In the genomic region with DNA sequence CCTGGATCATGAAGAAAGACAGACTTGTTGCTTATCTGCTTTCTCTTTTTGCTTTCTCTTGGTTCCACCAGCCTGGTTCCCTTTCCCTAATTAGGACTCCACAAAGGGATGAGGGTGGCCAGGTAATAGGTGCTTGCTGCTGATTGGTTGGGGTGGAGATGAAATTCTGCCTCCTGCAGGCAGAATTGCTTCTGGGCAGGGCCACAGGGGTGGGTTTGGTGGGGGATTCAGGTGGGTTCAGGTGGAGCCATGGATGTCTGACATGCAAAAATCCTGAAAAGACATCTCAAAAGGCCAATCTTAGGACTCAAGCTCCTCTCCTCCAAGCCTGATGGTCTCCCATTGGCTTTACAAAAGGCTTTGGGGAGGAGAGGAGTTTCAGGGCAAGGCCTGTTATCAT, we compare ENCODE assay signal across 1 cellular context.
TF ChIP-seq lines count a peak whose summit lies in the region.

No MANE protein-coding gene starts in this region.

TF ChIP-seq in GM23338, 12 proteins besides CTCF, POLR2A, EP300 and RAD21 (continued from another document):
- TF ChIP-seq, protein P1, sequence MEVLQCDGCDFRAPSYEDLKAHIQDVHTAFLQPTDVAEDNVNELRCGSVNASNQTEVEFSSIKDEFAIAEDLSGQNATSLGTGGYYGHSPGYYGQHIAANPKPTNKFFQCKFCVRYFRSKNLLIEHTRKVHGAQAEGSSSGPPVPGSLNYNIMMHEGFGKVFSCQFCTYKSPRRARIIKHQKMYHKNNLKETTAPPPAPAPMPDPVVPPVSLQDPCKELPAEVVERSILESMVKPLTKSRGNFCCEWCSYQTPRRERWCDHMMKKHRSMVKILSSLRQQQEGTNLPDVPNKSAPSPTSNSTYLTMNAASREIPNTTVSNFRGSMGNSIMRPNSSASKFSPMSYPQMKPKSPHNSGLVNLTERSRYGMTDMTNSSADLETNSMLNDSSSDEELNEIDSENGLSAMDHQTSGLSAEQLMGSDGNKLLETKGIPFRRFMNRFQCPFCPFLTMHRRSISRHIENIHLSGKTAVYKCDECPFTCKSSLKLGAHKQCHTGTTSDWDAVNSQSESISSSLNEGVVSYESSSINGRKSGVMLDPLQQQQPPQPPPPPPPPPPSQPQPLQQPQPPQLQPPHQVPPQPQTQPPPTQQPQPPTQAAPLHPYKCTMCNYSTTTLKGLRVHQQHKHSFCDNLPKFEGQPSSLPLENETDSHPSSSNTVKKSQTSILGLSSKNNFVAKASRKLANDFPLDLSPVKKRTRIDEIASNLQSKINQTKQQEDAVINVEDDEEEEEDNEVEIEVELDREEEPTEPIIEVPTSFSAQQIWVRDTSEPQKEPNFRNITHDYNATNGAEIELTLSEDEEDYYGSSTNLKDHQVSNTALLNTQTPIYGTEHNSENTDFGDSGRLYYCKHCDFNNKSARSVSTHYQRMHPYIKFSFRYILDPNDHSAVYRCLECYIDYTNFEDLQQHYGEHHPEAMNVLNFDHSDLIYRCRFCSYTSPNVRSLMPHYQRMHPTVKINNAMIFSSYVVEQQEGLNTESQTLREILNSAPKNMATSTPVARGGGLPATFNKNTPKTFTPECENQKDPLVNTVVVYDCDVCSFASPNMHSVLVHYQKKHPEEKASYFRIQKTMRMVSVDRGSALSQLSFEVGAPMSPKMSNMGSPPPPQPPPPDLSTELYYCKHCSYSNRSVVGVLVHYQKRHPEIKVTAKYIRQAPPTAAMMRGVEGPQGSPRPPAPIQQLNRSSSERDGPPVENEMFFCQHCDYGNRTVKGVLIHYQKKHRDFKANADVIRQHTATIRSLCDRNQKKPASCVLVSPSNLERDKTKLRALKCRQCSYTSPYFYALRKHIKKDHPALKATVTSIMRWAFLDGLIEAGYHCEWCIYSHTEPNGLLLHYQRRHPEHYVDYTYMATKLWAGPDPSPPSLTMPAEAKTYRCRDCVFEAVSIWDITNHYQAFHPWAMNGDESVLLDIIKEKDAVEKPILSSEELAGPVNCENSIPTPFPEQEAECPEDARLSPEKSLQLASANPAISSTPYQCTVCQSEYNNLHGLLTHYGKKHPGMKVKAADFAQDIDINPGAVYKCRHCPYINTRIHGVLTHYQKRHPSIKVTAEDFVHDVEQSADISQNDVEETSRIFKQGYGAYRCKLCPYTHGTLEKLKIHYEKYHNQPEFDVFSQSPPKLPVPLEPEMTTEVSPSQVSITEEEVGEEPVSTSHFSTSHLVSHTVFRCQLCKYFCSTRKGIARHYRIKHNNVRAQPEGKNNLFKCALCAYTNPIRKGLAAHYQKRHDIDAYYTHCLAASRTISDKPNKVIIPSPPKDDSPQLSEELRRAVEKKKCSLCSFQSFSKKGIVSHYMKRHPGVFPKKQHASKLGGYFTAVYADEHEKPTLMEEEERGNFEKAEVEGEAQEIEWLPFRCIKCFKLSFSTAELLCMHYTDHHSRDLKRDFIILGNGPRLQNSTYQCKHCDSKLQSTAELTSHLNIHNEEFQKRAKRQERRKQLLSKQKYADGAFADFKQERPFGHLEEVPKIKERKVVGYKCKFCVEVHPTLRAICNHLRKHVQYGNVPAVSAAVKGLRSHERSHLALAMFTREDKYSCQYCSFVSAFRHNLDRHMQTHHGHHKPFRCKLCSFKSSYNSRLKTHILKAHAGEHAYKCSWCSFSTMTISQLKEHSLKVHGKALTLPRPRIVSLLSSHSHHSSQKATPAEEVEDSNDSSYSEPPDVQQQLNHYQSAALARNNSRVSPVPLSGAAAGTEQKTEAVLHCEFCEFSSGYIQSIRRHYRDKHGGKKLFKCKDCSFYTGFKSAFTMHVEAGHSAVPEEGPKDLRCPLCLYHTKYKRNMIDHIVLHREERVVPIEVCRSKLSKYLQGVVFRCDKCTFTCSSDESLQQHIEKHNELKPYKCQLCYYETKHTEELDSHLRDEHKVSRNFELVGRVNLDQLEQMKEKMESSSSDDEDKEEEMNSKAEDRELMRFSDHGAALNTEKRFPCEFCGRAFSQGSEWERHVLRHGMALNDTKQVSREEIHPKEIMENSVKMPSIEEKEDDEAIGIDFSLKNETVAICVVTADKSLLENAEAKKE (CRISPR knock-in tag; IDR thresholded peaks at IDR 0.05) = no peak
- TF ChIP-seq CREB1 (CRISPR knock-in tag; IDR thresholded peaks at IDR 0.05; ENCODE audit: low read depth) = no peak
- no peak for TF ChIP-seq POLR2AphosphoS5 (IDR thresholded peaks at IDR 0.05; ENCODE audit: low read depth)
- no peak for TF ChIP-seq STAT1 (IDR thresholded peaks at IDR 0.05; ENCODE audit: unreplicated experiment)
- no peak for TF ChIP-seq EZH2 (IDR thresholded peaks at IDR 0.05; ENCODE audit: low read depth, unreplicated experiment)
- TF ChIP-seq, protein P2, sequence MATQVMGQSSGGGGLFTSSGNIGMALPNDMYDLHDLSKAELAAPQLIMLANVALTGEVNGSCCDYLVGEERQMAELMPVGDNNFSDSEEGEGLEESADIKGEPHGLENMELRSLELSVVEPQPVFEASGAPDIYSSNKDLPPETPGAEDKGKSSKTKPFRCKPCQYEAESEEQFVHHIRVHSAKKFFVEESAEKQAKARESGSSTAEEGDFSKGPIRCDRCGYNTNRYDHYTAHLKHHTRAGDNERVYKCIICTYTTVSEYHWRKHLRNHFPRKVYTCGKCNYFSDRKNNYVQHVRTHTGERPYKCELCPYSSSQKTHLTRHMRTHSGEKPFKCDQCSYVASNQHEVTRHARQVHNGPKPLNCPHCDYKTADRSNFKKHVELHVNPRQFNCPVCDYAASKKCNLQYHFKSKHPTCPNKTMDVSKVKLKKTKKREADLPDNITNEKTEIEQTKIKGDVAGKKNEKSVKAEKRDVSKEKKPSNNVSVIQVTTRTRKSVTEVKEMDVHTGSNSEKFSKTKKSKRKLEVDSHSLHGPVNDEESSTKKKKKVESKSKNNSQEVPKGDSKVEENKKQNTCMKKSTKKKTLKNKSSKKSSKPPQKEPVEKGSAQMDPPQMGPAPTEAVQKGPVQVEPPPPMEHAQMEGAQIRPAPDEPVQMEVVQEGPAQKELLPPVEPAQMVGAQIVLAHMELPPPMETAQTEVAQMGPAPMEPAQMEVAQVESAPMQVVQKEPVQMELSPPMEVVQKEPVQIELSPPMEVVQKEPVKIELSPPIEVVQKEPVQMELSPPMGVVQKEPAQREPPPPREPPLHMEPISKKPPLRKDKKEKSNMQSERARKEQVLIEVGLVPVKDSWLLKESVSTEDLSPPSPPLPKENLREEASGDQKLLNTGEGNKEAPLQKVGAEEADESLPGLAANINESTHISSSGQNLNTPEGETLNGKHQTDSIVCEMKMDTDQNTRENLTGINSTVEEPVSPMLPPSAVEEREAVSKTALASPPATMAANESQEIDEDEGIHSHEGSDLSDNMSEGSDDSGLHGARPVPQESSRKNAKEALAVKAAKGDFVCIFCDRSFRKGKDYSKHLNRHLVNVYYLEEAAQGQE (IDR thresholded peaks at IDR 0.05; ENCODE audit: unreplicated experiment) = no peak
- TF ChIP-seq JUNB (IDR thresholded peaks at IDR 0.05; ENCODE audit: unreplicated experiment) = no peak
- no peak for TF ChIP-seq EZH2phosphoT487 (IDR thresholded peaks at IDR 0.05; ENCODE audit: unreplicated experiment)
